12 cellular contexts compared by ENCODE assay signal in the genomic region with DNA sequence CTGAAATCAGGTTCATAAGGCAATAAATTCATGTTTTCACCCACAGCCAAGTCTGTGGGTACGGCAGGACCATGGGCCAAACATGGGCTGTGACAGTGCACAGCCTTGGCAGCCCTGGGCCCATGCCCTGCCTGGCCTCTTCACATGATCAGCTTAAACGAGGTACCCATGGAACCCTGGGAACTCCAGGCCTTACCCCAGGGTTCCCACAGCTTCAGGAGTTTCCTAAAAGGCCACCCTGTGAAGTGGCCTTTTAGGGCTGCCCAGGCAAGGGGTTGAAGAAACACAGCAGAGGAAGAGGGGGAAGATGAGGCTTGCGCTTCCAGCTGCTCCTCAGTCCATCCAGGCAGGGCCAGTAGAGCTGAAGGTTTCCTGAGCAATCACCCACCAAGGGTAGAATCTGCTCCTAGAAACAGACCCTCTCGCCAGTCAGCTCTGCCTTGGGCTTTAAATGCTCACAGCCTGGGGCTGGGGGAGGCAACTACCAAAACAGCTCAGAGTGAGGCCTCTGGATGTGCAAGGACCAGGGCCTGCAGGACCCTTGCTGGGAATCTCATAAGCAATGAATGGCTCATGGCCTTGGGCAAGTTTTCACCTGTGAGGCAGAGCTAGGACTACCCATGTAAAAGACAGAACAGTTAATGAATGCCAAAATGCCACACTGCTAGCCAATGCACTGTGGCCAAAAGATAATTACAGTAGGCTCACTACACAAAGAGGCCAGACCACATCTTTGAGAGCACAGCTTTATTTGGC.
DNase-seq lines count a peak whose midpoint lies in the region; ATAC-seq, FAIRE-seq and TF ChIP-seq lines count a peak whose summit lies in the region.
"Had no signal": no experiment of that assay in that cellular context is flagged by ENCODE, and none has a peak within 500 bp of the region (broad histone marks: within the 10 kb centered on the region; RNA-seq: fewer than 3 reads in every experiment).

No MANE protein-coding gene starts in this region.

- FAIRE-seq in D721Med (lab: Jason Lieb, UNC), result no peak

- DNase-seq in NCI-H345 (lab: John Stamatoyannopoulos, UW) (peak; percentile 72), caudate nucleus (lab: John Stamatoyannopoulos, UW) (peak in 1 of 61 donors; percentile 30), left lung (peak in 1 of 2 donors; percentile 17), NCI-H510A treated with DMSO at 0.1 percent for 48 hours (lab: John Stamatoyannopoulos, UW) (no peak), D721Med (ENCODE audit: insufficient read length, low spot score) (no peak), NCI-H2196 (lab: John Stamatoyannopoulos, UW; ENCODE audit: unreplicated experiment) (no peak)
- DNase-seq in activated naive CD4-positive, alpha-beta T cell (lab: John Stamatoyannopoulos, UW), result no peak
- DNase-seq: activated CD8-positive, alpha-beta memory T cell treated with anti-CD3 and anti-CD28 coated beads, Interleukin-2, amount 50 U/mL, for 48 hours; NCI-H1105 treated with DMSO at 0.1 percent for 48 hours; T1000 had no signal

- peaks cover 22 to 27% of the 10 kb centered on the region in 2 donors for H3K4me1 ChIP-seq in left lung
- H3K4me1 ChIP-seq in subcutaneous abdominal adipose tissue (ENCODE audit: control insufficient read depth in 5 of 5, insufficient read depth in 5 of 5, low read length in 5 of 5), result peaks cover 24 to 64% (median 57%) of the 10 kb centered on the region in 5 donors

- H3K9me3 ChIP-seq in left lung (no peaks in the 10 kb centered on the region), subcutaneous abdominal adipose tissue (ENCODE audit: control insufficient read depth in 5 of 5, low read length in 5 of 5) (no peaks in the 10 kb centered on the region)
- H3K9me3 ChIP-seq: ovary had no signal

- no peak overlapping the region for H3K9ac ChIP-seq in subcutaneous abdominal adipose tissue (ENCODE audit: low read length in 5 of 5)

- intact Hi-C loops in left lung (cut with DNase I), result no loop called here

- H3K27me3 ChIP-seq in left lung, result no peaks in the 10 kb centered on the region
- no peaks in the 10 kb centered on the region for H3K27me3 ChIP-seq in subcutaneous abdominal adipose tissue (ENCODE audit: control insufficient read depth in 5 of 5, insufficient read depth in 4 of 5, low read length in 5 of 5)
- H3K27me3 ChIP-seq: ovary had no signal

- ATAC-seq in left lung, result no peak

- H3K4me3 ChIP-seq in left lung (no peak overlapping the region), subcutaneous abdominal adipose tissue (ENCODE audit: low read depth in 1 of 5, low read length in 5 of 5) (no peak overlapping the region)
- H3K4me3 ChIP-seq: ovary had no signal

- H3K27ac ChIP-seq in caudate nucleus (ENCODE audit: low read depth, low read length) (peak overlapping the region; percentile 96), left lung (peak overlapping the region; percentile 20 to 40), subcutaneous abdominal adipose tissue (ENCODE audit: low read depth, low read length) (peak overlapping the region; percentile 69)

- H3K36me3 ChIP-seq in left lung (no peaks in the 10 kb centered on the region), subcutaneous abdominal adipose tissue (ENCODE audit: control insufficient read depth in 5 of 5, insufficient read depth in 5 of 5, low read length in 5 of 5) (no peaks in the 10 kb centered on the region)
- H3K36me3 ChIP-seq: ovary had no signal

- no peak for TF ChIP-seq CTCF in left lung (IDR thresholded peaks at IDR 0.05)
- no peak for TF ChIP-seq CTCF in D721Med (IDR thresholded peaks at IDR 0.05; ENCODE audit: insufficient read depth, missing control alignments)

Comparison
In these comparisons a context has a peak if more than half of its experiments do, and no peak if none do; other contexts are left out.
1. H3K27ac ChIP-seq: peak in every context shown above with its lines; median percentile 96 in caudate nucleus; 69 in subcutaneous abdominal adipose tissue; 30 in left lung.